15 cellular contexts compared by ENCODE assay signal in genomic region chr20:36109251-36109947, GRCh38. TPM values are rescaled to one million over a fixed set of nuclear protein-coding genes. Genes with fewer than 3 reads are reported as not detected.
A peak's percentile ranks its signal among the peaks of the same experiment; 100 is the strongest.
DNase-seq lines count a peak whose midpoint lies in the region; ATAC-seq and TF ChIP-seq lines count a peak whose summit lies in the region.
"Had no signal": no experiment of that assay in that cellular context is flagged by ENCODE, and none has a peak within 500 bp of the region (broad histone marks: within the 10 kb centered on the region; RNA-seq: fewer than 3 reads in every experiment).

No MANE protein-coding gene starts in this region.

- no peak overlapping the region for H3K27ac ChIP-seq in HEK293 (ENCODE audit: extremely low read depth, low read depth, low read length)
- H3K27ac ChIP-seq: BLaER1 had no signal

- no peak for TF ChIP-seq CTCF in HEK293 (tag by site-specific recombination; IDR thresholded peaks at IDR 0.05)
- TF ChIP-seq CTCF in mucosa of descending colon (IDR thresholded peaks at IDR 0.05): no peak

- no peaks in the 10 kb centered on the region for H3K4me1 ChIP-seq in HEK293 (ENCODE audit: control insufficient read depth, insufficient read depth, low read length)
- peaks cover 30% of the 10 kb centered on the region for H3K4me1 ChIP-seq in mucosa of descending colon (ENCODE audit: low read depth)

- peak; percentile 20 for DNase-seq in MV-4-11 (lab: John Stamatoyannopoulos, UW)
- no peak for DNase-seq in NK-92 treated with Interleukin-12 subunit alpha and Interleukin-12 subunit beta, amount 100 ng/mL, for 24 hours (lab: John Stamatoyannopoulos, UW)
- no peak for DNase-seq in mucosa of descending colon
- DNase-seq: AML-193; Caco-2; CD8-positive, alpha-beta memory T cell; DND-41; H9; Karpas-422 had no signal

- no peaks in the 10 kb centered on the region for H3K36me3 Mint-ChIP-seq in dendritic cell treated with granulocyte-macrophage colony-stimulating factor and Interleukin-4, amounts not matched to agents 40 ng/mL and 50 ng/mL, for 4 days (ENCODE audit: low read depth)
- H3K36me3 Mint-ChIP-seq: CD8-positive, alpha-beta memory T cell had no signal

- ATAC-seq in HG03342 (IDR thresholded peaks at IDR 0.05; ENCODE audit: unreplicated experiment) (no peak), HG03432 (IDR thresholded peaks at IDR 0.05; ENCODE audit: unreplicated experiment) (no peak), mucosa of descending colon (no peak)
- ATAC-seq: GM23338 had no signal

- no peak overlapping the region for H3K4me3 Mint-ChIP-seq in dendritic cell treated with granulocyte-macrophage colony-stimulating factor and Interleukin-4, amounts not matched to agents 40 ng/mL and 50 ng/mL, for 4 days
- H3K4me3 Mint-ChIP-seq: CD8-positive, alpha-beta memory T cell; GM23338; H9 had no signal

- H3K9me3 Mint-ChIP-seq in dendritic cell treated with granulocyte-macrophage colony-stimulating factor and Interleukin-4, amounts not matched to agents 40 ng/mL and 50 ng/mL, for 4 days: no peaks in the 10 kb centered on the region
- H3K9me3 Mint-ChIP-seq: CD8-positive, alpha-beta memory T cell; GM23338; H9 had no signal

- POLR2A ChIA-PET in HEK293 (lab: Yijun Ruan, JAX): interaction anchor here (0.7 kb wide), 1 partner anchor 1245 kb away, joined by 3 read pairs; no protein-coding TSS in a partner anchor

- H3K36me3 ChIP-seq in HEK293 (ENCODE audit: control insufficient read depth in 2 of 2, insufficient read depth in 1 of 2, low read length in 2 of 2) (no peaks in the 10 kb centered on the region), mucosa of descending colon (ENCODE audit: low read depth) (no peaks in the 10 kb centered on the region)
- H3K36me3 ChIP-seq: BLaER1 had no signal

- CTCF ChIA-PET in HEK293 (lab: Yijun Ruan, JAX): interaction anchor here (0.6 to 1.3 kb wide), 3 partner anchors 47 to 119 kb away, joined by 3 to 5 read pairs (median 3); no protein-coding TSS in a partner anchor

- peaks cover 48% of the 10 kb centered on the region for H3K4me1 Mint-ChIP-seq in dendritic cell treated with granulocyte-macrophage colony-stimulating factor and Interleukin-4, amounts not matched to agents 40 ng/mL and 50 ng/mL, for 4 days (ENCODE audit: low read depth)
- H3K4me1 Mint-ChIP-seq: CD8-positive, alpha-beta memory T cell had no signal

- H3K27me3 Mint-ChIP-seq in dendritic cell treated with granulocyte-macrophage colony-stimulating factor and Interleukin-4, amounts not matched to agents 40 ng/mL and 50 ng/mL, for 4 days: peaks cover 10% of the 10 kb centered on the region

- intact Hi-C loops in dendritic cell treated with granulocyte-macrophage colony-stimulating factor and Interleukin-4, amounts not matched to agents 40 ng/mL and 50 ng/mL, for 4 days (cut with micrococcal nuclease): no loop called here
- intact Hi-C loops in mucosa of descending colon (cut with DNase I, micrococcal nuclease): no loop called here

- H3K4me3 ChIP-seq in HEK293 (ENCODE audit: low read depth, low read length) (no peak overlapping the region), mucosa of descending colon (no peak overlapping the region)
- H3K4me3 ChIP-seq: BLaER1, GM23338 had no signal

- no peaks in the 10 kb centered on the region for H3K9me3 ChIP-seq in HEK293 (ENCODE audit: control insufficient read depth, insufficient read depth, low read depth, low read length)
- no peaks in the 10 kb centered on the region for H3K9me3 ChIP-seq in mucosa of descending colon
- H3K9me3 ChIP-seq: BLaER1, Caco-2 had no signal

- H3K27ac Mint-ChIP-seq in dendritic cell treated with granulocyte-macrophage colony-stimulating factor and Interleukin-4, amounts not matched to agents 40 ng/mL and 50 ng/mL, for 4 days: peak overlapping the region; percentile 43
- H3K27ac Mint-ChIP-seq: GM23338, H9 had no signal

TF ChIP-seq in HEK293, 187 proteins besides CTCF, POLR2A, EP300 and RAD21:
- TF ChIP-seq ZNF18 (tag by site-specific recombination; IDR thresholded peaks at IDR 0.05): 0 out of 2 replicates have a peak, but pooled peaks have one; percentile 9
- no peak for TF ChIP-seq ZNF394 (tag by site-specific recombination; IDR thresholded peaks at IDR 0.05; ENCODE audit: borderline replicate concordance)

RNA-seq across cellular contexts. Expression of gene EPB41L1, which starts 45.1 kb away (rescaled TPM):
- 10 to 100 TPM; 41.0 to 95.3 (median 71.7) TPM for total RNA-seq in mucosa of descending colon
